Comparison of ENCODE assay signal across 8 cellular contexts in genomic region chr4:104490770-104491395, GRCh38. TPM values are rescaled to one million over a fixed set of nuclear protein-coding genes. Genes with fewer than 3 reads are reported as not detected.
DNase-seq lines count a peak whose midpoint lies in the region; ATAC-seq, FAIRE-seq and TF ChIP-seq lines count a peak whose summit lies in the region.

No MANE protein-coding gene starts in this region.

- peak overlapping the region; percentile 93 for H3K9ac ChIP-seq in neural cell (ENCODE audit: low read length)

- H3K79me2 ChIP-seq in neural cell (replicated peaks; ENCODE audit: insufficient read depth, low read length) = peaks cover 85% of the 10 kb centered on the region

- peak overlapping the region; percentile 79 for H3K4me3 ChIP-seq in neural cell (ENCODE audit: low read length)

- peak; percentile 11 for TF ChIP-seq CTCF in neural cell (IDR thresholded peaks at IDR 0.05; ENCODE audit: poor library complexity, severe bottlenecking)

- H3K9me2 ChIP-seq in neural cell (ENCODE audit: insufficient read depth, low read length) = no peaks in the 10 kb centered on the region

- FAIRE-seq in RCC 7860 (lab: Jason Lieb, UNC) = no peak
- no peak for FAIRE-seq in frontal cortex (lab: Jason Lieb, UNC)

- peak overlapping the region; percentile 73 to 93 (median 84) for H3K4me3 Mint-ChIP-seq in IgD-negative memory B cell

- TF ChIP-seq EP300 in neural cell (conservative IDR thresholded peaks at IDR 0.05; ENCODE audit: poor library complexity, severe bottlenecking) = no peak

- no peaks in the 10 kb centered on the region for H3K9me3 Mint-ChIP-seq in IgD-negative memory B cell

- H4K20me1 ChIP-seq in neural cell (ENCODE audit: insufficient read depth) = no peaks in the 10 kb centered on the region

- no peaks in the 10 kb centered on the region for H3K9me3 ChIP-seq in neural cell (ENCODE audit: low read length)

- H3F3A ChIP-seq in neural cell (ENCODE audit: insufficient read depth, low read length, poor library complexity, severe bottlenecking) = peaks cover 28% of the 10 kb centered on the region

- peaks cover 11 to 42% (median 29%) of the 10 kb centered on the region in 3 donors for H3K4me1 Mint-ChIP-seq in IgD-negative memory B cell

- H3K27ac ChIP-seq in neural cell (ENCODE audit: low read length) = peak overlapping the region; percentile 96

- H3K36me3 ChIP-seq in neural cell (ENCODE audit: insufficient read depth, low read length) = no peaks in the 10 kb centered on the region

- H3K27ac Mint-ChIP-seq in IgD-negative memory B cell = peak overlapping the region; percentile 1 to 59 (median 23)

- peak; percentile 29 for ATAC-seq in GM21619 (IDR thresholded peaks at IDR 0.05; ENCODE audit: unreplicated experiment)

- H3K27me3 Mint-ChIP-seq in IgD-negative memory B cell = peaks cover 37% of the 10 kb centered on the region

- H3K27me3 ChIP-seq in neural cell (ENCODE audit: insufficient read depth, low read depth, low read length) = no peaks in the 10 kb centered on the region

- peak overlapping the region; percentile 99 for H3K4me2 ChIP-seq in neural cell (ENCODE audit: low read length)

- DNase-seq in DMS53 treated with DMSO at 0.1 percent for 48 hours (lab: John Stamatoyannopoulos, UW; ENCODE audit: unreplicated experiment) = peak; percentile 47
- peak; percentile 55 for DNase-seq in RCC 7860 (ENCODE audit: low spot score)
- DNase-seq in activated T-helper 9 cell treated with anti-CD3 and anti-CD28 coated beads, Interleukin-2, amount 50 U/mL, for 16 hours (ENCODE audit: low read depth) = peak; percentile 21
- DNase-seq in frontal cortex (ENCODE audit: low spot score in 2 of 2) = peak; percentile 29 to 61
- peak; percentile 77 for DNase-seq in ureter (ENCODE audit: low spot score)

- no peak overlapping the region for H2AFZ ChIP-seq in neural cell (ENCODE audit: low read depth, low read length)

- peak; percentile 40 for TF ChIP-seq RAD21 in neural cell (conservative IDR thresholded peaks at IDR 0.05)

- H3K36me3 Mint-ChIP-seq in IgD-negative memory B cell = no peaks in the 10 kb centered on the region

TF ChIP-seq in neural cell, 6 proteins besides CTCF, POLR2A, EP300 and RAD21:
- TF ChIP-seq MXI1 (conservative IDR thresholded peaks at IDR 0.05; ENCODE audit: poor library complexity, severe bottlenecking) (no peak), POLR2AphosphoS5 (IDR thresholded peaks at IDR 0.05) (peak; percentile 56), REST (IDR thresholded peaks at IDR 0.05; ENCODE audit: borderline replicate concordance) (no peak), SMC3 (conservative IDR thresholded peaks at IDR 0.05; ENCODE audit: poor library complexity) (peak; percentile 34), TAF1 (IDR thresholded peaks at IDR 0.05; ENCODE audit: low read depth) (peak; percentile 47), EZH2 (IDR thresholded peaks at IDR 0.05; ENCODE audit: borderline replicate concordance, insufficient read depth, low read length, poor library complexity, severe bottlenecking) (no peak)

RNA-seq across cellular contexts. Expression of gene CXXC4, which starts 3.8 kb away (rescaled TPM):
- polyA plus RNA-seq in IgD-negative memory B cell = not detected
- total RNA-seq in frontal cortex = 68.1 TPM
- 108 and 127 TPM in 2 replicates for polyA plus RNA-seq in neural cell
- polyA minus RNA-seq in neural cell = 158 and 221 TPM in 2 replicates
- total RNA-seq in ureter = 1.4 TPM

Comparison
In these comparisons a context has a peak if more than half of its experiments do, and no peak if none do; other contexts are left out.
1. Peak in every context shown above with its lines: DNase-seq, ATAC-seq, H3K4me3 ChIP-seq and H3K27ac ChIP-seq.
2. DNase-seq: peak in every context shown above with its lines; median percentile 77 in ureter; 55 in RCC 7860; 47 in DMS53 treated with DMSO at 0.1 percent for 48 hours; 45 in frontal cortex; 21 in activated T-helper 9 cell treated with anti-CD3 and anti-CD28 coated beads, Interleukin-2, amount 50 U/mL, for 16 hours.
3. RNA of gene CXXC4, which starts 3.8 kb away (total RNA-seq): 68.1 TPM in frontal cortex (single experiment); 1.4 TPM in ureter (single experiment); every median in the first group is over 10 times any median in the second.